Comparison of ENCODE assay signal across 21 cellular contexts in the genomic region with DNA sequence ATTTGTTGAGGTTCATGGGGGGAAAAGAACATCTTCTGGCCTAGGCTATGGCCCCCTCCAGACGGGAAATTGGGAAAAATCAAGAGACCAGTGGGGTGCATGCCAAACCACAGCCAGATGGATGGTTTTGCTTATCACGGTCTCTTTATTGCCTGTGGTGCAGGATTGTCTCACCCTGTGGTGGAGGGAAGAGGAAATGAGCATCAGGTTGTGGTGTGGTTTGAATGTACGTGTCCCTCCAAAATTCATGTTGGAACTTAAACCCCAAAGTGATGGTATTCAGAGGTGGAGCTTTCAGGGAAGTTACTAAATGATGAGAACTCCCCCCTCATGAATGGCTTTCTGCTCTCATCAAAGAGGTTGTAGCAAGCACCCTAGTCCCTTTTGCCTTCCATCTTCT.
"Had no signal": no experiment of that assay in that cellular context is flagged by ENCODE, and none has a peak within 500 bp of the region (broad histone marks: within the 10 kb centered on the region; RNA-seq: fewer than 3 reads in every experiment).

No MANE protein-coding gene starts in this region.

- H3K9me3 ChIP-seq: SJCRH30, SK-N-SH had no signal

- DNase-seq: activated CD4-positive, alpha-beta memory T cell treated with anti-CD3 and anti-CD28 coated beads, Interleukin-2, amount 10 ng/mL, durations not matched to agents 7 days and 5 days; activated CD4-positive, alpha-beta T cell treated with anti-CD3 and anti-CD28 coated beads, Interleukin-2, amount 10 ng/mL, durations not matched to agents 7 days and 5 days; activated CD4-positive, CD25-positive, alpha-beta regulatory T cell; activated gamma-delta T cell treated with Interleukin-2 at 50 U/mL for 16 hours; activated naive CD4-positive, alpha-beta T cell treated with anti-CD3 and anti-CD28 coated beads, Interleukin-2, amount 10 ng/mL, durations not matched to agents 7 days and 5 days; activated T-cell treated with anti-CD3 and anti-CD28 coated beads, Interleukin-2, amount 50 U/mL, for 72 hours; Kasumi-1; NCI-H1092 treated with DMSO at 0.1 percent for 48 hours; NCI-H1417 treated with DMSO at 0.1 percent for 48 hours; NCI-H1694; NCI-H2029; NCI-H345; NCI-H510A; NCI-H526 treated with DMSO at 0.1 percent for 48 hours; Right ventricle myocardium superior; SJCRH30; SK-N-SH; T-helper 1 cell had no signal

- H3K27ac ChIP-seq: RWPE1, SJCRH30, VCaP had no signal

- H3K4me1 ChIP-seq: SJCRH30 had no signal

- H3K9me2 ChIP-seq: SK-N-SH had no signal

- H3K4me3 ChIP-seq: K562, SJCRH30 had no signal

- H3K36me3 ChIP-seq: SJCRH30 had no signal

- H3K4me2 ChIP-seq: SK-N-SH had no signal
